7 cellular contexts compared by ENCODE assay signal in genomic region chr12:110378131-110378761, GRCh38. TPM values are rescaled to one million over a fixed set of nuclear protein-coding genes. Genes with fewer than 3 reads are reported as not detected.
DNase-seq lines count a peak whose midpoint lies in the region; ATAC-seq and TF ChIP-seq lines count a peak whose summit lies in the region.
"Not testable (repeated sequence)": the region's sequence is repeated elsewhere in the genome, so short reads cannot be mapped to it uniquely, and the experiment has no call there.

No MANE protein-coding gene starts in this region.

- TF ChIP-seq POLR2A in prostate gland (IDR thresholded peaks at IDR 0.05): not testable (repeated sequence)

- not testable (repeated sequence) for H3K27me3 Mint-ChIP-seq in endothelial cell (ENCODE audit: unreplicated experiment)

- H3K27ac Mint-ChIP-seq in endothelial cell (ENCODE audit: unreplicated experiment): peak overlapping the region; percentile 13
- H3K27ac Mint-ChIP-seq in stimulated activated effector memory CD8-positive, alpha-beta T cell treated with anti-CD3 and anti-CD28 coated beads, Interleukin-12 subunit alpha, Interleukin-12 subunit beta, amount 100 ng/mL, for 72 hours: peak overlapping the region; percentile 3

- ATAC-seq in stimulated activated effector memory CD8-positive, alpha-beta T cell treated with anti-CD3 and anti-CD28 coated beads, Interleukin-12 subunit alpha, Interleukin-12 subunit beta, amount 100 ng/mL, for 72 hours: not testable (repeated sequence)

- DNase-seq in NCI-H82 (lab: John Stamatoyannopoulos, UW) (peak; percentile 67), WERI-Rb-1 (peak; percentile 79)
- not testable (repeated sequence) for DNase-seq in ascending aorta (ENCODE audit: low spot score in 2 of 2); endothelial cell (ENCODE audit: low spot score); left ventricle myocardium inferior; prostate gland (ENCODE audit: low spot score); stimulated activated effector memory CD8-positive, alpha-beta T cell treated with anti-CD3 and anti-CD28 coated beads, Interleukin-12 subunit alpha, Interleukin-12 subunit beta, amount 100 ng/mL, for 72 hours (ENCODE audit: low spot score in 2 of 2)

- H3K4me1 ChIP-seq in ascending aorta (peaks cover 0 to 28% of the 10 kb centered on the region in 2 donors), left ventricle myocardium inferior (peaks cover 27% of the 10 kb centered on the region)
- not testable (repeated sequence) for H3K4me1 ChIP-seq in prostate gland (replicated peaks)

- WGBS in prostate gland: 76% methylated on average over 17 of the region's 17 CpGs

- H3K9me3 ChIP-seq in WERI-Rb-1 (ENCODE audit: severe bottlenecking); ascending aorta; left ventricle myocardium inferior (replicated peaks); prostate gland: not testable (repeated sequence)

- peak overlapping the region; percentile 21 for H3K4me3 Mint-ChIP-seq in endothelial cell (ENCODE audit: unreplicated experiment)
- not testable (repeated sequence) for H3K4me3 Mint-ChIP-seq in stimulated activated effector memory CD8-positive, alpha-beta T cell treated with anti-CD3 and anti-CD28 coated beads, Interleukin-12 subunit alpha, Interleukin-12 subunit beta, amount 100 ng/mL, for 72 hours

- H3K4me3 ChIP-seq in WERI-Rb-1 (ENCODE audit: low read depth, low read length); ascending aorta; left ventricle myocardium inferior; prostate gland: not testable (repeated sequence)

- not testable (repeated sequence) for H3K9me3 Mint-ChIP-seq in endothelial cell (ENCODE audit: unreplicated experiment); stimulated activated effector memory CD8-positive, alpha-beta T cell treated with anti-CD3 and anti-CD28 coated beads, Interleukin-12 subunit alpha, Interleukin-12 subunit beta, amount 100 ng/mL, for 72 hours

- peak overlapping the region; percentile 87 for H3K27ac ChIP-seq in WERI-Rb-1
- peak overlapping the region; percentile 83 to 85 for H3K27ac ChIP-seq in ascending aorta
- peak overlapping the region; percentile 20 for H3K27ac ChIP-seq in left ventricle myocardium inferior (replicated peaks)
- peak overlapping the region; percentile 41 to 52 for H3K27ac ChIP-seq in prostate gland

- intact Hi-C loops in ascending aorta (cut with DNase I); left ventricle myocardium inferior (cut with micrococcal nuclease); prostate gland (cut with DNase I): not testable (repeated sequence)

- H3K4me1 Mint-ChIP-seq in endothelial cell (ENCODE audit: unreplicated experiment); stimulated activated effector memory CD8-positive, alpha-beta T cell treated with anti-CD3 and anti-CD28 coated beads, Interleukin-12 subunit alpha, Interleukin-12 subunit beta, amount 100 ng/mL, for 72 hours: not testable (repeated sequence)

- H3K36me3 Mint-ChIP-seq in endothelial cell (ENCODE audit: low read depth, unreplicated experiment): peaks cover 38% of the 10 kb centered on the region
- H3K36me3 Mint-ChIP-seq in stimulated activated effector memory CD8-positive, alpha-beta T cell treated with anti-CD3 and anti-CD28 coated beads, Interleukin-12 subunit alpha, Interleukin-12 subunit beta, amount 100 ng/mL, for 72 hours: peaks cover 100% of the 10 kb centered on the region

- peaks cover 91% of the 10 kb centered on the region for H3K36me3 ChIP-seq in WERI-Rb-1
- H3K36me3 ChIP-seq in ascending aorta: peaks cover 34 to 69% of the 10 kb centered on the region in 2 donors
- peaks cover 99% of the 10 kb centered on the region for H3K36me3 ChIP-seq in left ventricle myocardium inferior
- peaks cover 2 to 14% of the 10 kb centered on the region in 2 donors for H3K36me3 ChIP-seq in prostate gland

- not testable (repeated sequence) for H3K27me3 ChIP-seq in WERI-Rb-1 (ENCODE audit: insufficient read depth, low read depth, severe bottlenecking); ascending aorta; left ventricle myocardium inferior (ENCODE audit: low read depth); prostate gland (replicated peaks; ENCODE audit: insufficient read depth)

- TF ChIP-seq CTCF in WERI-Rb-1 (IDR thresholded peaks at IDR 0.05; ENCODE audit: low read depth, low read length); ascending aorta (IDR thresholded peaks at IDR 0.05); endothelial cell (IDR thresholded peaks at IDR 0.05; ENCODE audit: unreplicated experiment); left ventricle myocardium inferior (IDR thresholded peaks at IDR 0.05; ENCODE audit: borderline replicate concordance); prostate gland (IDR thresholded peaks at IDR 0.05): not testable (repeated sequence)

RNA-seq across cellular contexts. Expression of gene ANAPC7, which starts 25.3 kb away (rescaled TPM):
- total RNA-seq in ascending aorta: 34.7 TPM
- total RNA-seq in endothelial cell (ENCODE audit: unreplicated experiment): 64.8 TPM
- 32.0 TPM for total RNA-seq in left ventricle myocardium inferior
- total RNA-seq in prostate gland: 10 to 100 TPM; 60.2 to 65.8 TPM

Comparison
In these comparisons a context has a peak if more than half of its experiments do, and no peak if none do; other contexts are left out.
1. H3K27ac ChIP-seq: peak in every context shown above with its lines; median percentile 87 in WERI-Rb-1; 84 in ascending aorta; 46 in prostate gland; 20 in left ventricle myocardium inferior.